Comparison of ENCODE assay signal across 9 cellular contexts in the genomic region with DNA sequence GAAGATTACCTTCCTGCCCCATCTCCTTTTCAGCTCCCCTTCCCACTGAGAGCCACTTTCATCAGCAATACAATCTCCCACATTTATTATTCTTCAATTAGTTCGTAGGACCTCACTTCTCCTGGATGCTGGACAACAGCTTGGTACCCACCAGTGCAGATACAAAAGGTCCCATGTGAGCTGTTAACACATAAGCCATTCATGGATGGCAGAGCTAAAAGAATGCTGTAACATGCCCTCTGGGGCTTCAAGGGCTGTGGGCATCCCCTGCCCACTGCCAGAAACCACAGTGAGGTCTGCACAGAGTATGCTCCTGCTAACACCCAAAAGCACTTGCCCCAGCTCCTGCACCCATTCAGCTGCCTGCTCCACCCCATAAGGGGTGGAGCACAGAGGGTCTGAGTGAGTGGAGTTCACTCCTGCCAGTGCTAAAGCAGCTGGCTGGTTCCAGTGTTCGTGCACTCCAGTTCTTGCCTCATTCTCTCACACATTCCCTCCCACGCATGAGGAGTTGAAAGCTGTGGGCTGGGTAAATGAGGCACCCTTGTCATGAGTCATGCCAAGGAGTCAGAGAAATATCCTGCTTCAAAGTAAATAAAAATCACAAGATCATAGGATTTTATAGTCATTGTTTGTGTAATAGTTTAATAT.
DNase-seq lines count a peak whose midpoint lies in the region; ATAC-seq and TF ChIP-seq lines count a peak whose summit lies in the region.
"Had no signal": no experiment of that assay in that cellular context is flagged by ENCODE, and none has a peak within 500 bp of the region (broad histone marks: within the 10 kb centered on the region; RNA-seq: fewer than 3 reads in every experiment).

No MANE protein-coding gene starts in this region.

- intact Hi-C loops in natural killer cell (cut with micrococcal nuclease), result no loop called here

- no peak overlapping the region for H3K27ac Mint-ChIP-seq in natural killer cell

- no peak overlapping the region for H3K4me3 Mint-ChIP-seq in natural killer cell

- ATAC-seq in GM21529 (IDR thresholded peaks at IDR 0.05; ENCODE audit: unreplicated experiment) (peak; percentile 71), SK-N-SH treated with all-trans-retinoic acid at 6 μM for 48 hours (no peak; the same call in 2 of the 3 replicates), natural killer cell (no peak)

- H3K27me3 Mint-ChIP-seq in natural killer cell (ENCODE audit: low read depth in 2 of 2), result no peaks in the 10 kb centered on the region

- H3K4me3 ChIP-seq in epithelial cell of proximal tubule (ENCODE audit: low read depth, low read length), result no peak overlapping the region
- H3K4me3 ChIP-seq in H7 (ENCODE audit: insufficient read depth, low read depth, low read length), result no peak overlapping the region
- H3K4me3 ChIP-seq: skin epidermis had no signal

- TF ChIP-seq CTCF in epithelial cell of proximal tubule (conservative IDR thresholded peaks at IDR 0.05; ENCODE audit: low read depth, low read length) (no peak), natural killer cell (IDR thresholded peaks at IDR 0.05) (no peak)

- DNase-seq in AG20443 (ENCODE audit: low spot score) (peak; percentile 19), HT-29 (ENCODE audit: low spot score) (peak; percentile 72), epithelial cell of proximal tubule (ENCODE audit: low read depth) (peak; percentile 89), stromal cell of bone marrow (ENCODE audit: low read depth) (peak; percentile 63), H7 (no peak), natural killer cell (no peak)

- peaks cover 6% of the 10 kb centered on the region in 2 donors for H3K9me3 Mint-ChIP-seq in natural killer cell

- H3K4me1 Mint-ChIP-seq in natural killer cell, result no peaks in the 10 kb centered on the region

- no peaks in the 10 kb centered on the region for H3K36me3 Mint-ChIP-seq in natural killer cell

- no peaks in the 10 kb centered on the region for H3K27me3 ChIP-seq in H7 (ENCODE audit: control insufficient read depth, insufficient read depth, low read length)

- H3K36me3 ChIP-seq in H7 (replicated peaks; ENCODE audit: control insufficient read depth, insufficient read depth, low read length), result no peaks in the 10 kb centered on the region

TF ChIP-seq in SK-N-SH treated with all-trans-retinoic acid at 6 μM for 48 hours, 23 proteins besides CTCF, POLR2A, EP300 and RAD21:
- TF ChIP-seq, protein P1, sequence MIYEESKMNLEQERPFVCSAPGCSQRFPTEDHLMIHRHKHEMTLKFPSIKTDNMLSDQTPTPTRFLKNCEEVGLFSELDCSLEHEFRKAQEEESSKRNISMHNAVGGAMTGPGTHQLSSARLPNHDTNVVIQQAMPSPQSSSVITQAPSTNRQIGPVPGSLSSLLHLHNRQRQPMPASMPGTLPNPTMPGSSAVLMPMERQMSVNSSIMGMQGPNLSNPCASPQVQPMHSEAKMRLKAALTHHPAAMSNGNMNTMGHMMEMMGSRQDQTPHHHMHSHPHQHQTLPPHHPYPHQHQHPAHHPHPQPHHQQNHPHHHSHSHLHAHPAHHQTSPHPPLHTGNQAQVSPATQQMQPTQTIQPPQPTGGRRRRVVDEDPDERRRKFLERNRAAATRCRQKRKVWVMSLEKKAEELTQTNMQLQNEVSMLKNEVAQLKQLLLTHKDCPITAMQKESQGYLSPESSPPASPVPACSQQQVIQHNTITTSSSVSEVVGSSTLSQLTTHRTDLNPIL (CRISPR knock-in tag; IDR thresholded peaks at IDR 0.05; ENCODE audit: low read depth), result no peak
- TF ChIP-seq, protein P2, sequence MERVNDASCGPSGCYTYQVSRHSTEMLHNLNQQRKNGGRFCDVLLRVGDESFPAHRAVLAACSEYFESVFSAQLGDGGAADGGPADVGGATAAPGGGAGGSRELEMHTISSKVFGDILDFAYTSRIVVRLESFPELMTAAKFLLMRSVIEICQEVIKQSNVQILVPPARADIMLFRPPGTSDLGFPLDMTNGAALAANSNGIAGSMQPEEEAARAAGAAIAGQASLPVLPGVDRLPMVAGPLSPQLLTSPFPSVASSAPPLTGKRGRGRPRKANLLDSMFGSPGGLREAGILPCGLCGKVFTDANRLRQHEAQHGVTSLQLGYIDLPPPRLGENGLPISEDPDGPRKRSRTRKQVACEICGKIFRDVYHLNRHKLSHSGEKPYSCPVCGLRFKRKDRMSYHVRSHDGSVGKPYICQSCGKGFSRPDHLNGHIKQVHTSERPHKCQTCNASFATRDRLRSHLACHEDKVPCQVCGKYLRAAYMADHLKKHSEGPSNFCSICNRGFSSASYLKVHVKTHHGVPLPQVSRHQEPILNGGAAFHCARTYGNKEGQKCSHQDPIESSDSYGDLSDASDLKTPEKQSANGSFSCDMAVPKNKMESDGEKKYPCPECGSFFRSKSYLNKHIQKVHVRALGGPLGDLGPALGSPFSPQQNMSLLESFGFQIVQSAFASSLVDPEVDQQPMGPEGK (CRISPR knock-in tag; IDR thresholded peaks at IDR 0.05; ENCODE audit: borderline replicate concordance), result no peak
- TF ChIP-seq ARNTL (CRISPR knock-in tag; IDR thresholded peaks at IDR 0.05; ENCODE audit: borderline replicate concordance, low read depth) (no peak), ZC3H10 (CRISPR knock-in tag; IDR thresholded peaks at IDR 0.05) (no peak), TCF4 (CRISPR knock-in tag; IDR thresholded peaks at IDR 0.05; ENCODE audit: borderline replicate concordance) (no peak), ZNF70 (CRISPR knock-in tag; IDR thresholded peaks at IDR 0.05) (no peak), ISL1 (CRISPR knock-in tag; IDR thresholded peaks at IDR 0.05) (no peak)
- TF ChIP-seq, protein P3, sequence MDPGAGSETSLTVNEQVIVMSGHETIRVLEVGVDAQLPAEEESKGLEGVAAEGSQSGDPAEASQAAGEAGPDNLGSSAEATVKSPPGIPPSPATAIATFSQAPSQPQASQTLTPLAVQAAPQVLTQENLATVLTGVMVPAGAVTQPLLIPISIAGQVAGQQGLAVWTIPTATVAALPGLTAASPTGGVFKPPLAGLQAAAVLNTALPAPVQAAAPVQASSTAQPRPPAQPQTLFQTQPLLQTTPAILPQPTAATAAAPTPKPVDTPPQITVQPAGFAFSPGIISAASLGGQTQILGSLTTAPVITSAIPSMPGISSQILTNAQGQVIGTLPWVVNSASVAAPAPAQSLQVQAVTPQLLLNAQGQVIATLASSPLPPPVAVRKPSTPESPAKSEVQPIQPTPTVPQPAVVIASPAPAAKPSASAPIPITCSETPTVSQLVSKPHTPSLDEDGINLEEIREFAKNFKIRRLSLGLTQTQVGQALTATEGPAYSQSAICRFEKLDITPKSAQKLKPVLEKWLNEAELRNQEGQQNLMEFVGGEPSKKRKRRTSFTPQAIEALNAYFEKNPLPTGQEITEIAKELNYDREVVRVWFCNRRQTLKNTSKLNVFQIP (CRISPR knock-in tag; IDR thresholded peaks at IDR 0.05; ENCODE audit: borderline replicate concordance, low read depth), result no peak

Comparison
In these comparisons a context has a peak if more than half of its experiments do, and no peak if none do; other contexts are left out.
1. DNase-seq: peak in AG20443 (single experiment), HT-29 (single experiment), epithelial cell of proximal tubule (single experiment) and stromal cell of bone marrow (single experiment); none in H7 (single experiment) and natural killer cell (single experiment).